In genomic region chr16:53893731-53894435, GRCh38 we compare ENCODE assay signal across 9 cellular contexts.
DNase-seq lines count a peak whose midpoint lies in the region; ATAC-seq and TF ChIP-seq lines count a peak whose summit lies in the region.
"Had no signal": no experiment of that assay in that cellular context is flagged by ENCODE, and none has a peak within 500 bp of the region (broad histone marks: within the 10 kb centered on the region; RNA-seq: fewer than 3 reads in every experiment).

No MANE protein-coding gene starts in this region.

- CTCF ChIA-PET in activated CD8-positive, alpha-beta T cell treated with anti-CD3 and anti-CD28 coated beads for 36 hours (lab: Charles Lee), result interaction anchor here (1.7 kb wide), 1 partner anchor 18 kb away, joined by 4 read pairs; no protein-coding TSS in a partner anchor

- H3K27ac Mint-ChIP-seq in activated CD8-positive, alpha-beta T cell treated with anti-CD3 and anti-CD28 coated beads for 36 hours, result no peak overlapping the region

- H3K4me3 Mint-ChIP-seq in activated CD8-positive, alpha-beta T cell treated with anti-CD3 and anti-CD28 coated beads for 36 hours, result no peak overlapping the region

- intact Hi-C loops in activated CD8-positive, alpha-beta T cell treated with anti-CD3 and anti-CD28 coated beads for 36 hours (cut with micrococcal nuclease), result no loop called here

- no peaks in the 10 kb centered on the region for H3K27me3 Mint-ChIP-seq in activated CD8-positive, alpha-beta T cell treated with anti-CD3 and anti-CD28 coated beads for 36 hours

- no peak for TF ChIP-seq CTCF in choroid plexus epithelial cell (conservative IDR thresholded peaks at IDR 0.05; ENCODE audit: low read depth, low read length)
- no peak for TF ChIP-seq CTCF in omental fat pad (IDR thresholded peaks at IDR 0.05)
- TF ChIP-seq CTCF in activated CD8-positive, alpha-beta T cell treated with anti-CD3 and anti-CD28 coated beads for 36 hours (IDR thresholded peaks at IDR 0.05), result no peak

- DNase-seq in EH (ENCODE audit: low read depth) (peak; percentile 84), NCI-H2081 treated with DMSO at 0.1 percent for 48 hours (lab: John Stamatoyannopoulos, UW) (peak; percentile 16), choroid plexus epithelial cell (ENCODE audit: low read depth) (peak; percentile 70), omental fat pad (ENCODE audit: low spot score) (no peak), NCI-H524 (lab: John Stamatoyannopoulos, UW) (no peak), occipital lobe (lab: John Stamatoyannopoulos, UW) (no peak)
- DNase-seq in activated CD8-positive, alpha-beta T cell treated with anti-CD3 and anti-CD28 coated beads for 36 hours, result no peak
- no peak for DNase-seq in activated T-cell treated with anti-CD3 and anti-CD28 coated beads, Interleukin-2, amount 50 U/mL, for 1 hour
- DNase-seq: SHP77 treated with DMSO at 0.1 percent for 48 hours had no signal

- no peaks in the 10 kb centered on the region for H3K36me3 Mint-ChIP-seq in activated CD8-positive, alpha-beta T cell treated with anti-CD3 and anti-CD28 coated beads for 36 hours (ENCODE audit: low read depth)

- peak; percentile 90 for ATAC-seq in omental fat pad (ENCODE audit: low FRiP score)
- ATAC-seq in activated CD8-positive, alpha-beta T cell treated with anti-CD3 and anti-CD28 coated beads for 36 hours, result no peak

- H3K9me3 Mint-ChIP-seq in activated CD8-positive, alpha-beta T cell treated with anti-CD3 and anti-CD28 coated beads for 36 hours, result no peaks in the 10 kb centered on the region

- POLR2A ChIA-PET in activated CD8-positive, alpha-beta T cell treated with anti-CD3 and anti-CD28 coated beads for 36 hours (lab: Charles Lee), result no interaction called here

- peaks cover 17% of the 10 kb centered on the region for H3K4me1 Mint-ChIP-seq in activated CD8-positive, alpha-beta T cell treated with anti-CD3 and anti-CD28 coated beads for 36 hours (ENCODE audit: low read depth)

- H3K4me3 ChIP-seq in choroid plexus epithelial cell (ENCODE audit: low read depth, low read length), result no peak overlapping the region

Comparison
In these comparisons a context has a peak if more than half of its experiments do, and no peak if none do; other contexts are left out.
1. DNase-seq: peak in EH (single experiment), NCI-H2081 treated with DMSO at 0.1 percent for 48 hours (single experiment) and choroid plexus epithelial cell (single experiment); none in omental fat pad (single experiment), NCI-H524 (0 of 2), activated CD8-positive, alpha-beta T cell treated with anti-CD3 and anti-CD28 coated beads for 36 hours (single experiment), occipital lobe (single experiment) and activated T-cell treated with anti-CD3 and anti-CD28 coated beads, Interleukin-2, amount 50 U/mL, for 1 hour (single experiment).